In the genomic region with DNA sequence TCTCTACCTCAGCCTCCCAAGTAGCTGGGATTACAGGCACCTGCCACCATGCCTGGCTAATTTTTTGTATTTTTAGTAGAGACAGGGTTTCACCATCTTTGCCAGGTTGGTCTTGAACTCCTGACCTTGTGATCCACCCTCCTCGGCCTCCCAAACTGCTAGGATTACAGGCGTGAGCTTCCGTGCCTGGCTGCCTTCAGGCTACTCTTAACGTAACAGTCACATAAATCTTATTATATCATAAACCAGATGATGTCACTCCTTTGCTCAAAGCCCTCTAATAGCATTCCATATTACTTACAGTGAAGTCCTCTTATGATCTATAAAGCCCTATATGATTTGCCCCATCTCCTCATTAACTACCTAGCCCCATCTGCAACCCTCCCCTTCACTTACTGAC, we compare ENCODE assay signal across 6 cellular contexts. TPM values are rescaled to one million over a fixed set of nuclear protein-coding genes. Genes with fewer than 3 reads are reported as not detected.
"Had no signal": no experiment of that assay in that cellular context is flagged by ENCODE, and none has a peak within 500 bp of the region (broad histone marks: within the 10 kb centered on the region; RNA-seq: fewer than 3 reads in every experiment).

No MANE protein-coding gene starts in this region.

RNA-seq across cellular contexts. Expression of gene MYCT1, which starts 51.0 kb away (rescaled TPM):
- total RNA-seq: natural killer cell treated with Interleukin-12 subunit alpha and Interleukin-12 subunit beta and Interleukin-15 and Interleukin-18, amount 100 ng/mL, for 72 hours; neural crest cell; osteocyte; progenitor cell of endocrine pancreas; smooth muscle cell had no signal
- polyA plus RNA-seq: neural cell, smooth muscle cell had no signal
